Comparison of ENCODE assay signal across 12 cellular contexts in genomic region chr1:31802190-31803150, GRCh38. TPM values are rescaled to one million over a fixed set of nuclear protein-coding genes. Genes with fewer than 3 reads are reported as not detected.
A peak's percentile ranks its signal among the peaks of the same experiment; 100 is the strongest.
DNase-seq lines count a peak whose midpoint lies in the region; ATAC-seq lines count a peak whose summit lies in the region.
"Had no signal": no experiment of that assay in that cellular context is flagged by ENCODE, and none has a peak within 500 bp of the region (broad histone marks: within the 10 kb centered on the region; RNA-seq: fewer than 3 reads in every experiment).

No MANE protein-coding gene starts in this region.

- peaks cover 8% of the 10 kb centered on the region for H3F3A ChIP-seq in GM23248 (ENCODE audit: insufficient read depth)

- H3K9me3 ChIP-seq in GM23248 (ENCODE audit: low read depth) = no peaks in the 10 kb centered on the region

- H2AFZ ChIP-seq in ACC112 (ENCODE audit: low read length, unreplicated experiment) (peak overlapping the region; percentile 85), GM23248 (peak overlapping the region; percentile 78)
- H2AFZ ChIP-seq: parathyroid adenoma had no signal

- POLR2A ChIA-PET in naive thymus-derived CD8-positive, alpha-beta T cell (lab: Charles Lee) = interaction anchor here (0.6 kb wide), 1 partner anchor 202 kb away, joined by 3 read pairs; no protein-coding TSS in a partner anchor

- peak overlapping the region; percentile 66 for H3K9ac ChIP-seq in GM23248
- H3K9ac ChIP-seq: parathyroid adenoma had no signal

- H3K4me1 ChIP-seq in ACC112 (ENCODE audit: control insufficient read depth, insufficient read depth, low read length, unreplicated experiment) (peaks cover 15% of the 10 kb centered on the region), GM23248 (ENCODE audit: insufficient read depth) (peaks cover 8% of the 10 kb centered on the region)
- H3K4me1 ChIP-seq: parathyroid adenoma had no signal

- no peaks in the 10 kb centered on the region for H3K9me3 Mint-ChIP-seq in naive thymus-derived CD8-positive, alpha-beta T cell

- no peaks in the 10 kb centered on the region for H3K36me3 Mint-ChIP-seq in naive thymus-derived CD8-positive, alpha-beta T cell
- H3K36me3 Mint-ChIP-seq: activated CD8-positive, alpha-beta memory T cell treated with anti-CD3 and anti-CD28 coated beads, Interleukin-2, amount 10 ng/mL, durations not matched to agents 7 days and 5 days had no signal

- peaks cover 0 to 20% (median 11%) of the 10 kb centered on the region in 4 donors for H3K4me1 Mint-ChIP-seq in naive thymus-derived CD8-positive, alpha-beta T cell

- no peak for ATAC-seq in naive thymus-derived CD8-positive, alpha-beta T cell
- ATAC-seq in HG03460 (IDR thresholded peaks at IDR 0.05; ENCODE audit: unreplicated experiment) (no peak), GM18519 (IDR thresholded peaks at IDR 0.05; ENCODE audit: low FRiP score, unreplicated experiment) (no peak), GM21576 (IDR thresholded peaks at IDR 0.05; ENCODE audit: unreplicated experiment) (no peak)
- ATAC-seq: activated CD8-positive, alpha-beta memory T cell treated with anti-CD3 and anti-CD28 coated beads, Interleukin-2, amount 10 ng/mL, durations not matched to agents 7 days and 5 days had no signal

- peaks cover 0 to 2% (median 1%) of the 10 kb centered on the region in 5 donors for H3K27me3 Mint-ChIP-seq in naive thymus-derived CD8-positive, alpha-beta T cell

- H3K27me3 ChIP-seq in ACC112 (ENCODE audit: insufficient read depth, low read length) (no peaks in the 10 kb centered on the region), GM23248 (replicated peaks; ENCODE audit: insufficient read depth) (no peaks in the 10 kb centered on the region)

- H3K4me3 ChIP-seq in ACC112 (ENCODE audit: low read depth, low read length) (peak overlapping the region; percentile 70), GM23248 (peak overlapping the region; percentile 69)

- WGBS in GM23248 (ENCODE audit: low coverage in 1 of 2, low lambda C conversion rate in 2 of 2, missing lambda C conversion rate in 2 of 2), 2 experiments = 25 to 27% methylated on average over 13 of the region's 13 CpGs

- H3K4me3 Mint-ChIP-seq in naive thymus-derived CD8-positive, alpha-beta T cell = peak overlapping the region in 9 of 10 donors; percentile 52 to 78 (median 68)
- H3K4me3 Mint-ChIP-seq: activated CD8-positive, alpha-beta memory T cell treated with anti-CD3 and anti-CD28 coated beads, Interleukin-2, amount 10 ng/mL, durations not matched to agents 7 days and 5 days had no signal

- peak overlapping the region; percentile 75 for H3K4me2 ChIP-seq in GM23248 (ENCODE audit: unreplicated experiment)

- H3K27ac Mint-ChIP-seq in naive thymus-derived CD8-positive, alpha-beta T cell = peak overlapping the region in 8 of 10 donors; percentile 13 to 81 (median 52)
- H3K27ac Mint-ChIP-seq: activated CD8-positive, alpha-beta memory T cell treated with anti-CD3 and anti-CD28 coated beads, Interleukin-2, amount 10 ng/mL, durations not matched to agents 7 days and 5 days had no signal

- peak overlapping the region; percentile 64 for H3K27ac ChIP-seq in ACC112 (ENCODE audit: low read depth, low read length)
- H3K27ac ChIP-seq in GM23248 = peak overlapping the region; percentile 28
- H3K27ac ChIP-seq: parathyroid adenoma had no signal

- H3K36me3 ChIP-seq in ACC112 (ENCODE audit: insufficient read depth, low read length) (no peaks in the 10 kb centered on the region), GM23248 (ENCODE audit: low read depth) (no peaks in the 10 kb centered on the region)

- H3K79me2 ChIP-seq in ACC112 (ENCODE audit: control insufficient read depth, insufficient read depth, low read length, unreplicated experiment) (peaks cover 11% of the 10 kb centered on the region), GM23248 (ENCODE audit: insufficient read depth) (peaks cover 11% of the 10 kb centered on the region)
- H3K79me2 ChIP-seq: parathyroid adenoma had no signal

- no peaks in the 10 kb centered on the region for H3K9me2 ChIP-seq in GM23248 (ENCODE audit: insufficient read depth)

- peak; percentile 45 for DNase-seq in GM23248
- peak; percentile 54 for DNase-seq in dermis blood vessel endothelial cell
- no peak for DNase-seq in naive thymus-derived CD8-positive, alpha-beta T cell
- DNase-seq in effector CD8-positive, alpha-beta T cell (lab: John Stamatoyannopoulos, UW) = no peak
- DNase-seq: activated CD8-positive, alpha-beta memory T cell treated with anti-CD3 and anti-CD28 coated beads, Interleukin-2, amount 10 ng/mL, durations not matched to agents 7 days and 5 days; central memory CD4-positive, alpha-beta T cell; NCI-H2171 had no signal

- no peaks in the 10 kb centered on the region for H4K20me1 ChIP-seq in GM23248 (ENCODE audit: insufficient read depth)

- in situ Hi-C loops in GM23248 (cut with MboI) = no loop called here

RNA-seq across cellular contexts. Expression of gene SPOCD1, which starts 13.4 kb away (rescaled TPM):
- 36.8 and 43.0 TPM in 2 replicates for total RNA-seq in GM23248 (2014; rRNA removed; shearing (Covaris generic))
- polyA plus RNA-seq in GM23248 (2016; fragmentation: Nextera tagmentation; extraction: Ambion mirVana) = 27.8 and 27.9 TPM in 2 replicates
- 2.0 and 11.4 TPM in 2 replicates for total RNA-seq in dermis blood vessel endothelial cell
- total RNA-seq in naive thymus-derived CD8-positive, alpha-beta T cell = under 1 TPM in 1 of 2 experiments, not detected in 1; 0.36 TPM
- polyA plus RNA-seq in naive thymus-derived CD8-positive, alpha-beta T cell = not detected
- total RNA-seq: activated CD8-positive, alpha-beta memory T cell treated with anti-CD3 and anti-CD28 coated beads, Interleukin-2, amount 10 ng/mL, durations not matched to agents 7 days and 5 days had no signal

RNA-seq across cellular contexts. Expression of gene ADGRB2, which starts 38.3 kb away (rescaled TPM):
- total RNA-seq in GM23248 (2014; rRNA removed; shearing (Covaris generic)) = 3.6 and 3.9 TPM in 2 replicates
- 0.51 and 1.3 TPM in 2 replicates for polyA plus RNA-seq in GM23248 (2016; fragmentation: Nextera tagmentation; extraction: Ambion mirVana)
- total RNA-seq in dermis blood vessel endothelial cell = 0.17 and 0.28 TPM in 2 replicates
- total RNA-seq in naive thymus-derived CD8-positive, alpha-beta T cell = under 1 TPM in 1 of 2 experiments, not detected in 1; 0.18 TPM
- polyA plus RNA-seq in naive thymus-derived CD8-positive, alpha-beta T cell = under 1 TPM in 2 of 3 donors, not detected in 1; 0.05 to 0.10 TPM

Comparison
In these comparisons a context has a peak if more than half of its experiments do, and no peak if none do; other contexts are left out.
1. DNase-seq: peak in GM23248 (single experiment) and dermis blood vessel endothelial cell (single experiment); none in naive thymus-derived CD8-positive, alpha-beta T cell (0 of 10) and effector CD8-positive, alpha-beta T cell (single experiment).